ENCODE assay signal across 8 cellular contexts in the genomic region with DNA sequence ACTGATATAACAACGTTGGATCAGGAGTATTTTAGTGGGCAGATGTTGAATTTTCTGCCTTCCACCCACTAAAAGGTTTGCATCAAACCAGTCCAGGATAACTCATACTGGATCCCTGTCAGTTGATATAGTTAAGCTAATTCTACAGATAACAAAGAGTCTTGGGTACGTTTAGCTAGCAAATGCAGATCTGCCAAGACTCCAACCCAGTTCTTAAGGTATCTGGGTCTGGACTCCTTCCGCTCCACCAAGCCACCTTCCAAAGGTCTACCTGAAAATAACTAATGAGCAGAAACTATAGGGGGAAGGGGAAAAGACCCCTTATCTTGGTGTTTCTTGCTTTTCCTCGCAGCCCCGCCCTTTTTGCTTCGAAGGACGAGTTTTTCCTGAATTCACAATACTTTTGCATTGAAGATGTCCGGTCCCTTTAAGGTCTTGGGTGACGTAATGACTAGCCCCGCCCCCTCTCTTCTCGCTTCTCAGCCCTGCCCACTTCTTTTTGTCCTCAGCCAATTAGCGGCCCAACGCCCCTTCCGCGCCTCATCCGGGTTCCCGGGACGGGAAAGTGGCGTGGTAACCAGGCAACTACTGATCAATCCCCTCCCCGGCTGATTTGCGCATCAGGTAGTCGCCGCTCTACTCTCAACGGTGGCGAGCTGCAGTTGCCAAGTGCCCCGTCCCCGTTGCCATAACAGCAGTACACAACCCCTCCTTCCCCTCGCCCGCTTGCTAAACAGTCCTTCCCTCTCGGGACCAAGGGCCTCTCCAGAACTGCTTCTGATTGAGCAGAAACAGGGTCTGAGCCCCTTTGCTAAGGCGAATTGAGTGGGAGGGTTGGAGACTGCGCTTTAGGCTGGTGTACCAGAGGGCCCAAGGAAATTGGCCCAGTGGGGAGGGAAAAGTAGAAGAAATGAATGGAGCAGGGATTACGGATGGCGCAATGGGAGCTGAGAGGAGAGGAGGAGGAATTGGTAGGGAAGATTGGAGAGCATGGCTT.
A peak's percentile ranks its signal among the peaks of the same experiment; 100 is the strongest.
DNase-seq lines count a peak whose midpoint lies in the region; ATAC-seq and TF ChIP-seq lines count a peak whose summit lies in the region.

A gene with protein sequence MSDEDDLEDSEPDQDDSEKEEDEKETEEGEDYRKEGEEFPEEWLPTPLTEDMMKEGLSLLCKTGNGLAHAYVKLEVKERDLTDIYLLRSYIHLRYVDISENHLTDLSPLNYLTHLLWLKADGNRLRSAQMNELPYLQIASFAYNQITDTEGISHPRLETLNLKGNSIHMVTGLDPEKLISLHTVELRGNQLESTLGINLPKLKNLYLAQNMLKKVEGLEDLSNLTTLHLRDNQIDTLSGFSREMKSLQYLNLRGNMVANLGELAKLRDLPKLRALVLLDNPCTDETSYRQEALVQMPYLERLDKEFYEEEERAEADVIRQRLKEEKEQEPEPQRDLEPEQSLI (plus strand): TSS at position 543 of the 997 bp plus-strand sequence. CDS start 812 bp downstream, outside the sequence.

- ATAC-seq in HG03354 (IDR thresholded peaks at IDR 0.05; ENCODE audit: poor library complexity, severe bottlenecking, unreplicated experiment), result peak; percentile 96

- TF ChIP-seq POLR2A in GM19099 (IDR thresholded peaks at IDR 0.05; ENCODE audit: extremely low read depth, insufficient read length, low read depth), result peak; percentile 47

- DNase-seq in Ammon's horn (ENCODE audit: low spot score), result peak; percentile 98
- DNase-seq in NCI-H510A (lab: John Stamatoyannopoulos, UW), result peak; percentile 91
- peak; percentile 97 to 99 for DNase-seq in activated CD4-positive, alpha-beta T cell treated with anti-CD3 and anti-CD28 coated beads for 24 hours (ENCODE audit: low read depth in 2 of 2)
- DNase-seq in kidney glomerular epithelial cell (lab: John Stamatoyannopoulos, UW), result peak; percentile 96
- peak; percentile 96 to 98 for DNase-seq in stimulated activated CD4-positive, alpha-beta T cell treated with anti-CD3 and anti-CD28 coated beads, Interleukin-15, amount 100 ng/mL, for 48 hours (ENCODE audit: low read depth in 2 of 2)

- H3K27ac ChIP-seq in cingulate gyrus (ENCODE audit: low read depth, low read length), result peak within 1 kb of the TSS; percentile 91

Comparison
In these comparisons a context has a peak if more than half of its experiments do, and no peak if none do; other contexts are left out.
1. Peak in every context shown above with its lines: DNase-seq, ATAC-seq and H3K27ac ChIP-seq.